In genomic region chr11:99918761-99919160, GRCh38 we compare ENCODE assay signal across 28 cellular contexts.
"Had no signal": no experiment of that assay in that cellular context is flagged by ENCODE, and none has a peak within 500 bp of the region (broad histone marks: within the 10 kb centered on the region; RNA-seq: fewer than 3 reads in every experiment).

No MANE protein-coding gene starts in this region.

- H3K27ac ChIP-seq: esophagus muscularis mucosa, foreskin keratinocyte, gastroesophageal sphincter, heart left ventricle, hepatocyte, left ventricle myocardium inferior, lower lobe of right lung, parathyroid adenoma, right lobe of liver, thoracic aorta, tibial nerve, upper lobe of left lung, uterus had no signal

- H3K79me2 ChIP-seq: hepatocyte, parathyroid adenoma had no signal

- H3K4me2 ChIP-seq: hepatocyte had no signal

- H3K9me3 ChIP-seq: right lobe of liver, thoracic aorta, upper lobe of left lung, uterus had no signal

- H2AFZ ChIP-seq: hepatocyte, parathyroid adenoma had no signal

- H3K9ac ChIP-seq: parathyroid adenoma had no signal

- H3K36me3 Mint-ChIP-seq: stimulated activated naive B cell treated with anti-CD40 and anti-IgM and Interleukin-4, amounts not matched to agents 10 μg/mL and 1 μg/mL and 100 μg/mL, for 72 hours had no signal

- H3K27me3 ChIP-seq: esophagus muscularis mucosa, foreskin keratinocyte, gastroesophageal sphincter, heart left ventricle, hepatocyte, right lobe of liver, tibial nerve, upper lobe of left lung, uterus had no signal

- H3K4me3 ChIP-seq: esophagus muscularis mucosa, gastroesophageal sphincter, heart left ventricle, hepatocyte, left ventricle myocardium inferior, lower lobe of right lung, mucosa of descending colon, right lobe of liver, thoracic aorta, tibial nerve, upper lobe of left lung, uterus had no signal

- H3K36me3 ChIP-seq: esophagus muscularis mucosa, gastroesophageal sphincter, heart left ventricle, left ventricle myocardium inferior, lower lobe of right lung, right lobe of liver, thoracic aorta, tibial nerve, upper lobe of left lung, uterus had no signal

- H3K4me1 ChIP-seq: esophagus muscularis mucosa, foreskin keratinocyte, gastroesophageal sphincter, heart left ventricle, left ventricle myocardium inferior, lower lobe of right lung, parathyroid adenoma, right lobe of liver, tibial nerve, upper lobe of left lung, uterus had no signal

- H3K27me3 Mint-ChIP-seq: dendritic cell treated with granulocyte-macrophage colony-stimulating factor and Interleukin-4, amounts not matched to agents 40 ng/mL and 50 ng/mL, for 4 days; naive B cell; natural killer cell treated with Interleukin-12 subunit alpha and Interleukin-12 subunit beta and Interleukin-15 and Interleukin-18, amount 100 ng/mL, for 72 hours; progenitor cell of endocrine pancreas; stimulated activated naive B cell treated with anti-CD40 and anti-IgM and Interleukin-4, amounts not matched to agents 10 μg/mL and 1 μg/mL and 100 μg/mL, for 72 hours; stimulated activated naive CD8-positive, alpha-beta T cell treated with anti-CD3 and anti-CD28 coated beads, Interleukin-15, Interleukin-2, amounts not matched to agents 100 ng/mL and 50 ng/mL, for 24 hours had no signal

- ATAC-seq: foreskin keratinocyte; gastroesophageal sphincter; heart left ventricle; left colon; lower lobe of right lung; mucosa of descending colon; natural killer cell treated with Interleukin-12 subunit alpha and Interleukin-12 subunit beta and Interleukin-15 and Interleukin-18, amount 100 ng/mL, for 72 hours; right lobe of liver; stimulated activated naive B cell treated with anti-CD40 and anti-IgM and Interleukin-4, amounts not matched to agents 10 μg/mL and 1 μg/mL and 100 μg/mL, for 72 hours had no signal

- H3K4me1 Mint-ChIP-seq: naive B cell; neural crest cell; stimulated activated naive B cell treated with anti-CD40 and anti-IgM and Interleukin-4, amounts not matched to agents 10 μg/mL and 1 μg/mL and 100 μg/mL, for 72 hours had no signal

- H3K4me3 Mint-ChIP-seq: dendritic cell treated with granulocyte-macrophage colony-stimulating factor and Interleukin-4, amounts not matched to agents 40 ng/mL and 50 ng/mL, for 4 days; natural killer cell treated with Interleukin-12 subunit alpha and Interleukin-12 subunit beta and Interleukin-15 and Interleukin-18, amount 100 ng/mL, for 72 hours; neural crest cell; stimulated activated naive B cell treated with anti-CD40 and anti-IgM and Interleukin-4, amounts not matched to agents 10 μg/mL and 1 μg/mL and 100 μg/mL, for 72 hours; stimulated activated naive CD8-positive, alpha-beta T cell treated with anti-CD3 and anti-CD28 coated beads, Interleukin-15, Interleukin-2, amounts not matched to agents 100 ng/mL and 50 ng/mL, for 24 hours had no signal

- DNase-seq: effector CD8-positive, alpha-beta T cell; foreskin keratinocyte; heart left ventricle; left colon; left ventricle myocardium inferior; lower lobe of right lung; mucosa of descending colon; naive B cell; right lobe of liver; small intestine; stimulated activated CD4-positive, alpha-beta T cell treated with anti-CD3 and anti-CD28 coated beads, Interleukin-15, amount 100 ng/mL, for 24 hours; stimulated activated CD4-positive, alpha-beta T cell treated with anti-CD3 and anti-CD28 coated beads, Interleukin-2, amount 100 ng/mL, for 48 hours; stimulated activated naive B cell treated with anti-CD40 and anti-IgM and Interleukin-4, amounts not matched to agents 10 μg/mL and 1 μg/mL and 100 μg/mL, for 72 hours; upper lobe of left lung; uterus had no signal

- H3K27ac Mint-ChIP-seq: dendritic cell treated with granulocyte-macrophage colony-stimulating factor and Interleukin-4, amounts not matched to agents 40 ng/mL and 50 ng/mL, for 4 days; naive B cell; natural killer cell treated with Interleukin-12 subunit alpha and Interleukin-12 subunit beta and Interleukin-15 and Interleukin-18, amount 100 ng/mL, for 72 hours; progenitor cell of endocrine pancreas; stimulated activated naive B cell treated with anti-CD40 and anti-IgM and Interleukin-4, amounts not matched to agents 10 μg/mL and 1 μg/mL and 100 μg/mL, for 72 hours; stimulated activated naive CD8-positive, alpha-beta T cell treated with anti-CD3 and anti-CD28 coated beads, Interleukin-15, Interleukin-2, amounts not matched to agents 100 ng/mL and 50 ng/mL, for 24 hours had no signal

- FAIRE-seq: colon, endothelial cell of umbilical vein, small intestine had no signal
